8 cellular contexts compared by ENCODE assay signal in the genomic region with DNA sequence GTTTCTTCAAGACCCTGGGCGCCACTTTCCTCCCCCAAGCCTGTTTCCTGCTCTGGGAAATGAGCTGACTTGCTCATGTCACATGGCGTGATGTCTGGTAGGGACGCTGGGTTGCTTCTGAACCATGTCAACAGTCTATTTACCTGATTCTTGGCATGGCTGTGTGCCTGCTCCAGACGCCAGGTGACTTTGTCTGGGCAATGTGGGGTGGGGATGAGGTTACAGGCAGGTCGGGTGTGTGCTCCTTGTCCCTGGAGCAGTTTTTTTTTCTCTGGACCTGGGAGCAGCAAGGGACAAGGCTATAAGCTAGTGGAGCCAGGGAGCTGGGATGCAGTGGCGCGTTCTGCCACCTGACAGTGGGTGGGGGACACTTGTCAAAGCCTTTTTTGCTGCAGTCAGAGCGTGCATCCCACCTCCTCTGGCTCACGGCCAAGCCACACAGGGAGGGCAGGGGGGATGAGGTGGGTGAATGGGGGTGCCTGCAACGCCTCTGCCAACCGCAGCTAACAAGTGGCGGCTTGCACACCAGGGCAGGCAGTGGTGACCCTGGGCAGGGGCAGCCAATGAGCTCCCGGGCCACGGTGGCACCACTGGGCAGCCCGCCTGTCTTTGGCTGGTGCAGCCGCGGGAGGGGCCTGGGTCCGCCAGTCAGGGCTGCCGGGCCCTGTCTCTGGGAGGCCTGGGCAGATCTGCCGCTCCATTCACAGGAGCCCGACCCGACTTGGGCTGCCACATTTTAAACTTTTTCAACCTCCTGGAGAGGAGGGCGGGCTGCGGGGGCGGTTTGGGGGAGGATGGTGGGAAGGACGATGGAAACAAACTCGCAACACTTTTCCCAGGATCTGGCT. TPM values are rescaled to one million over a fixed set of nuclear protein-coding genes. Genes with fewer than 3 reads are reported as not detected.
A peak's percentile ranks its signal among the peaks of the same experiment; 100 is the strongest.
DNase-seq lines count a peak whose midpoint lies in the region; ATAC-seq and TF ChIP-seq lines count a peak whose summit lies in the region.

No MANE protein-coding gene starts in this region.

- DNase-seq in AG04449 (ENCODE audit: low read depth, low spot score) = no peak
- DNase-seq in OCI-M1 (lab: John Stamatoyannopoulos, UW) = peak; percentile 85
- peak; percentile 78 for DNase-seq in activated T-helper 1 cell treated with anti-CD3 and anti-CD28 coated beads, Interleukin-12 subunit alpha, Interleukin-12 subunit beta, Interleukin-2, Interleukin-4 antibody, amounts not matched to agents 30 ng/mL and 10 ng/mL and 1 ng/mL, durations not matched to agents 14 hours and 24 hours and 36 hours (ENCODE audit: low spot score)
- peak; percentile 88 for DNase-seq in fibroblast of mammary gland (ENCODE audit: low read depth)
- DNase-seq in natural killer cell = peak; percentile 94
- peak; percentile 80 to 93 (median 87) for DNase-seq in stimulated activated naive CD4-positive, alpha-beta T cell (lab: John Stamatoyannopoulos, UW)

- H3K4me1 Mint-ChIP-seq in activated T-helper 1 cell treated with anti-CD3 and anti-CD28 coated beads, Interleukin-12 subunit alpha, Interleukin-12 subunit beta, Interleukin-2, Interleukin-4 antibody, amounts not matched to agents 30 ng/mL and 10 ng/mL and 1 ng/mL, durations not matched to agents 14 hours and 24 hours and 36 hours (ENCODE audit: low read depth) = peaks cover 89% of the 10 kb centered on the region
- peaks cover 79 to 92% of the 10 kb centered on the region in 2 donors for H3K4me1 Mint-ChIP-seq in natural killer cell

- H3K4me3 ChIP-seq in AG04449 (ENCODE audit: low read depth, low read length) = no peak overlapping the region
- H3K4me3 ChIP-seq in fibroblast of mammary gland (ENCODE audit: control insufficient read depth, low read depth, low read length) = no peak overlapping the region

- TF ChIP-seq CTCF in AG04449 (IDR thresholded peaks at IDR 0.05; ENCODE audit: insufficient read depth, low read length, missing control alignments) (peak; percentile 7), fibroblast of mammary gland (conservative IDR thresholded peaks at IDR 0.05; ENCODE audit: control insufficient read depth, insufficient read depth, low read depth, low read length) (peak; percentile 9), natural killer cell (IDR thresholded peaks at IDR 0.05) (no peak)

- peak; percentile 97 for TF ChIP-seq EP300 in Ishikawa (IDR thresholded peaks at IDR 0.05; ENCODE audit: borderline replicate concordance)

- no peaks in the 10 kb centered on the region for H3K9me3 Mint-ChIP-seq in activated T-helper 1 cell treated with anti-CD3 and anti-CD28 coated beads, Interleukin-12 subunit alpha, Interleukin-12 subunit beta, Interleukin-2, Interleukin-4 antibody, amounts not matched to agents 30 ng/mL and 10 ng/mL and 1 ng/mL, durations not matched to agents 14 hours and 24 hours and 36 hours
- H3K9me3 Mint-ChIP-seq in natural killer cell = no peaks in the 10 kb centered on the region

- H3K36me3 Mint-ChIP-seq in activated T-helper 1 cell treated with anti-CD3 and anti-CD28 coated beads, Interleukin-12 subunit alpha, Interleukin-12 subunit beta, Interleukin-2, Interleukin-4 antibody, amounts not matched to agents 30 ng/mL and 10 ng/mL and 1 ng/mL, durations not matched to agents 14 hours and 24 hours and 36 hours (ENCODE audit: low read depth) = peaks cover 13% of the 10 kb centered on the region
- H3K36me3 Mint-ChIP-seq in natural killer cell = no peaks in the 10 kb centered on the region

- H3K4me3 Mint-ChIP-seq in activated T-helper 1 cell treated with anti-CD3 and anti-CD28 coated beads, Interleukin-12 subunit alpha, Interleukin-12 subunit beta, Interleukin-2, Interleukin-4 antibody, amounts not matched to agents 30 ng/mL and 10 ng/mL and 1 ng/mL, durations not matched to agents 14 hours and 24 hours and 36 hours = peak overlapping the region; percentile 62
- H3K4me3 Mint-ChIP-seq in natural killer cell = peak overlapping the region; percentile 86

- peak; percentile 48 for TF ChIP-seq POLR2A in GM19193 (IDR thresholded peaks at IDR 0.05; ENCODE audit: extremely low read depth, insufficient read depth, insufficient read length)

- POLR2A ChIA-PET in AG04449 (lab: Yijun Ruan, JAX) = interaction anchor here (0.7 to 2.1 kb wide), 5 partner anchors 10 to 65 kb away, joined by 3 to 11 read pairs (median 6); a partner anchor contains a TSS

- intact Hi-C loops in activated T-helper 1 cell treated with anti-CD3 and anti-CD28 coated beads, Interleukin-12 subunit alpha, Interleukin-12 subunit beta, Interleukin-2, Interleukin-4 antibody, amounts not matched to agents 30 ng/mL and 10 ng/mL and 1 ng/mL, durations not matched to agents 14 hours and 24 hours and 36 hours (cut with micrococcal nuclease) = no loop called here
- intact Hi-C loops in natural killer cell (cut with micrococcal nuclease) = loop anchor here (1.0 kb wide), 3 partner anchors 11 to 71 kb away; no protein-coding TSS in a partner anchor

- TF ChIP-seq RAD21 in Ishikawa (IDR thresholded peaks at IDR 0.05; ENCODE audit: low read depth) = peak; percentile 14; the same call in 1 of the 2 replicates

- CTCF ChIA-PET in AG04449 (lab: Yijun Ruan, JAX) = interaction anchor here (0.8 to 1.8 kb wide), 11 partner anchors 8 to 435 kb away, joined by 3 to 7 read pairs (median 3); no protein-coding TSS in a partner anchor

- no peaks in the 10 kb centered on the region for H3K27me3 Mint-ChIP-seq in activated T-helper 1 cell treated with anti-CD3 and anti-CD28 coated beads, Interleukin-12 subunit alpha, Interleukin-12 subunit beta, Interleukin-2, Interleukin-4 antibody, amounts not matched to agents 30 ng/mL and 10 ng/mL and 1 ng/mL, durations not matched to agents 14 hours and 24 hours and 36 hours (ENCODE audit: insufficient read depth)
- H3K27me3 Mint-ChIP-seq in natural killer cell (ENCODE audit: low read depth in 2 of 2) = no peaks in the 10 kb centered on the region

- peak; percentile 75 to 90 (median 79) for ATAC-seq in natural killer cell

- H3K27ac Mint-ChIP-seq in activated T-helper 1 cell treated with anti-CD3 and anti-CD28 coated beads, Interleukin-12 subunit alpha, Interleukin-12 subunit beta, Interleukin-2, Interleukin-4 antibody, amounts not matched to agents 30 ng/mL and 10 ng/mL and 1 ng/mL, durations not matched to agents 14 hours and 24 hours and 36 hours = peak overlapping the region; percentile 90
- peak overlapping the region; percentile 96 to 97 for H3K27ac Mint-ChIP-seq in natural killer cell

TF ChIP-seq in Ishikawa, 13 proteins besides CTCF, POLR2A, EP300 and RAD21 (continues in another document):
- TF ChIP-seq, protein P1, sequence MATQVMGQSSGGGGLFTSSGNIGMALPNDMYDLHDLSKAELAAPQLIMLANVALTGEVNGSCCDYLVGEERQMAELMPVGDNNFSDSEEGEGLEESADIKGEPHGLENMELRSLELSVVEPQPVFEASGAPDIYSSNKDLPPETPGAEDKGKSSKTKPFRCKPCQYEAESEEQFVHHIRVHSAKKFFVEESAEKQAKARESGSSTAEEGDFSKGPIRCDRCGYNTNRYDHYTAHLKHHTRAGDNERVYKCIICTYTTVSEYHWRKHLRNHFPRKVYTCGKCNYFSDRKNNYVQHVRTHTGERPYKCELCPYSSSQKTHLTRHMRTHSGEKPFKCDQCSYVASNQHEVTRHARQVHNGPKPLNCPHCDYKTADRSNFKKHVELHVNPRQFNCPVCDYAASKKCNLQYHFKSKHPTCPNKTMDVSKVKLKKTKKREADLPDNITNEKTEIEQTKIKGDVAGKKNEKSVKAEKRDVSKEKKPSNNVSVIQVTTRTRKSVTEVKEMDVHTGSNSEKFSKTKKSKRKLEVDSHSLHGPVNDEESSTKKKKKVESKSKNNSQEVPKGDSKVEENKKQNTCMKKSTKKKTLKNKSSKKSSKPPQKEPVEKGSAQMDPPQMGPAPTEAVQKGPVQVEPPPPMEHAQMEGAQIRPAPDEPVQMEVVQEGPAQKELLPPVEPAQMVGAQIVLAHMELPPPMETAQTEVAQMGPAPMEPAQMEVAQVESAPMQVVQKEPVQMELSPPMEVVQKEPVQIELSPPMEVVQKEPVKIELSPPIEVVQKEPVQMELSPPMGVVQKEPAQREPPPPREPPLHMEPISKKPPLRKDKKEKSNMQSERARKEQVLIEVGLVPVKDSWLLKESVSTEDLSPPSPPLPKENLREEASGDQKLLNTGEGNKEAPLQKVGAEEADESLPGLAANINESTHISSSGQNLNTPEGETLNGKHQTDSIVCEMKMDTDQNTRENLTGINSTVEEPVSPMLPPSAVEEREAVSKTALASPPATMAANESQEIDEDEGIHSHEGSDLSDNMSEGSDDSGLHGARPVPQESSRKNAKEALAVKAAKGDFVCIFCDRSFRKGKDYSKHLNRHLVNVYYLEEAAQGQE (IDR thresholded peaks at IDR 0.05; ENCODE audit: low read depth) = no peak
- TF ChIP-seq YY1 (IDR thresholded peaks at IDR 0.05; ENCODE audit: low read depth) (peak; percentile 55; the same call in 1 of the 2 replicates), FOXM1 (IDR thresholded peaks at IDR 0.05; ENCODE audit: borderline replicate concordance, low read depth) (peak; percentile 76; the same call in 1 of the 2 replicates), TEAD4 (IDR thresholded peaks at IDR 0.05) (peak; percentile 79), CREB1 (IDR thresholded peaks at IDR 0.05; ENCODE audit: low read depth) (peak; percentile 33; the same call in 1 of the 2 replicates), NFIC (IDR thresholded peaks at IDR 0.05) (peak; percentile 99), ZBTB7A (IDR thresholded peaks at IDR 0.05; ENCODE audit: low read depth) (peak; percentile 93), TCF12 (IDR thresholded peaks at IDR 0.05; ENCODE audit: low read depth) (peak; percentile 95), TAF1 (IDR thresholded peaks at IDR 0.05; ENCODE audit: low read depth) (no peak; the same call in 1 of the 2 replicates), EGR1 (IDR thresholded peaks at IDR 0.05) (peak; percentile 94)
- TF ChIP-seq, protein P2, sequence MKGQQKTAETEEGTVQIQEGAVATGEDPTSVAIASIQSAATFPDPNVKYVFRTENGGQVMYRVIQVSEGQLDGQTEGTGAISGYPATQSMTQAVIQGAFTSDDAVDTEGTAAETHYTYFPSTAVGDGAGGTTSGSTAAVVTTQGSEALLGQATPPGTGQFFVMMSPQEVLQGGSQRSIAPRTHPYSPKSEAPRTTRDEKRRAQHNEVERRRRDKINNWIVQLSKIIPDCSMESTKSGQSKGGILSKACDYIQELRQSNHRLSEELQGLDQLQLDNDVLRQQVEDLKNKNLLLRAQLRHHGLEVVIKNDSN (IDR thresholded peaks at IDR 0.05) = peak; percentile 51

RNA-seq across cellular contexts. Expression of a gene that starts 22.9 kb away (rescaled TPM):
- total RNA-seq in activated T-helper 1 cell treated with anti-CD3 and anti-CD28 coated beads, Interleukin-12 subunit alpha, Interleukin-12 subunit beta, Interleukin-2, Interleukin-4 antibody, amounts not matched to agents 30 ng/mL and 10 ng/mL and 1 ng/mL, durations not matched to agents 14 hours and 24 hours and 36 hours = 32.4 and 38.0 TPM in 2 replicates
- total RNA-seq in natural killer cell = 10 to 100 TPM; 47.3 to 54.2 (median 48.7) TPM

RNA-seq across cellular contexts. Expression of a gene that starts 58.1 kb away (rescaled TPM):
- total RNA-seq in activated T-helper 1 cell treated with anti-CD3 and anti-CD28 coated beads, Interleukin-12 subunit alpha, Interleukin-12 subunit beta, Interleukin-2, Interleukin-4 antibody, amounts not matched to agents 30 ng/mL and 10 ng/mL and 1 ng/mL, durations not matched to agents 14 hours and 24 hours and 36 hours = 178 and 183 TPM in 2 replicates
- 100 to 1,000 TPM; 174 to 232 (median 200) TPM for total RNA-seq in natural killer cell
